24 cellular contexts compared by ENCODE assay signal in genomic region chr15:66167854-66168253, GRCh38.
"Had no signal": no experiment of that assay in that cellular context is flagged by ENCODE, and none has a peak within 500 bp of the region (broad histone marks: within the 10 kb centered on the region; RNA-seq: fewer than 3 reads in every experiment).

No MANE protein-coding gene starts in this region.

- H3K79me2 ChIP-seq: hepatocyte had no signal

- H3K9me3 ChIP-seq: breast epithelium, esophagus muscularis mucosa, left lung, ovary, psoas muscle had no signal

- H3K4me1 Mint-ChIP-seq: central memory CD8-positive, alpha-beta T cell; immature natural killer cell; natural killer cell had no signal

- H3K27me3 ChIP-seq: breast epithelium, ovary had no signal

- DNase-seq: activated CD8-positive, alpha-beta memory T cell treated with anti-CD3 and anti-CD28 coated beads, Interleukin-2, amount 50 U/mL, for 48 hours; activated naive CD4-positive, alpha-beta T cell treated with Interleukin-2 at 50 U/mL for 16 hours; activated naive CD8-positive, alpha-beta T cell treated with anti-CD3 and anti-CD28 coated beads, Interleukin-2, amount 10 ng/mL, durations not matched to agents 7 days and 5 days; activated T-cell treated with anti-CD3 and anti-CD28 coated beads, Interleukin-2, amount 50 U/mL, for 4 hours; amniotic stem cell; glutamatergic neuron; immature natural killer cell; kidney glomerular epithelial cell; left lung; natural killer cell; ovary; psoas muscle; right cardiac atrium; stimulated activated CD4-positive, alpha-beta T cell treated with anti-CD3 and anti-CD28 coated beads, Interleukin-12 subunit alpha, Interleukin-12 subunit beta, amount 100 ng/mL, for 4 hours; stimulated activated CD4-positive, alpha-beta T cell treated with anti-CD3 and anti-CD28 coated beads, Interleukin-4, amount 100 ng/mL, for 4 hours; stimulated activated naive CD8-positive, alpha-beta T cell treated with anti-CD3 and anti-CD28 coated beads, Interleukin-15, Interleukin-2, amounts not matched to agents 100 U/mL and 50 U/mL, for 24 hours had no signal

- H3K4me1 ChIP-seq: breast epithelium, esophagus muscularis mucosa, left lung, psoas muscle had no signal

- ATAC-seq: activated T-cell treated with anti-CD3 and anti-CD28 coated beads, Interleukin-2, amount 50 U/mL, for 4 hours; left lung; natural killer cell; psoas muscle; right cardiac atrium; stimulated activated naive CD8-positive, alpha-beta T cell treated with anti-CD3 and anti-CD28 coated beads, Interleukin-15, Interleukin-2, amounts not matched to agents 100 U/mL and 50 U/mL, for 24 hours had no signal

- H3K27ac Mint-ChIP-seq: activated naive CD8-positive, alpha-beta T cell treated with anti-CD3 and anti-CD28 coated beads, Interleukin-2, amount 10 ng/mL, durations not matched to agents 7 days and 5 days; natural killer cell had no signal

- H3K36me3 ChIP-seq: breast epithelium, esophagus muscularis mucosa, left lung, ovary had no signal

- FAIRE-seq: frontal cortex had no signal

- H3K27ac ChIP-seq: breast epithelium, coronary artery, esophagus muscularis mucosa, hepatocyte, left lung, ovary, psoas muscle, VCaP had no signal

- H2AFZ ChIP-seq: hepatocyte had no signal

- H3K4me3 ChIP-seq: breast epithelium, coronary artery, esophagus muscularis mucosa, hepatocyte, left lung, lung, ovary, psoas muscle had no signal

- H3K4me3 Mint-ChIP-seq: activated naive CD8-positive, alpha-beta T cell treated with anti-CD3 and anti-CD28 coated beads, Interleukin-2, amount 10 ng/mL, durations not matched to agents 7 days and 5 days; activated T-cell treated with anti-CD3 and anti-CD28 coated beads, Interleukin-2, amount 50 U/mL, for 4 hours; central memory CD8-positive, alpha-beta T cell; immature natural killer cell; natural killer cell had no signal

- H3K9me3 Mint-ChIP-seq: activated naive CD8-positive, alpha-beta T cell treated with anti-CD3 and anti-CD28 coated beads, Interleukin-2, amount 10 ng/mL, durations not matched to agents 7 days and 5 days; activated T-cell treated with anti-CD3 and anti-CD28 coated beads, Interleukin-2, amount 50 U/mL, for 4 hours; central memory CD8-positive, alpha-beta T cell; natural killer cell had no signal

- H3K4me2 ChIP-seq: hepatocyte had no signal

- H3K36me3 Mint-ChIP-seq: activated naive CD8-positive, alpha-beta T cell treated with anti-CD3 and anti-CD28 coated beads, Interleukin-2, amount 10 ng/mL, durations not matched to agents 7 days and 5 days; immature natural killer cell; natural killer cell had no signal
